3 cellular contexts compared by ENCODE assay signal in the genomic region with DNA sequence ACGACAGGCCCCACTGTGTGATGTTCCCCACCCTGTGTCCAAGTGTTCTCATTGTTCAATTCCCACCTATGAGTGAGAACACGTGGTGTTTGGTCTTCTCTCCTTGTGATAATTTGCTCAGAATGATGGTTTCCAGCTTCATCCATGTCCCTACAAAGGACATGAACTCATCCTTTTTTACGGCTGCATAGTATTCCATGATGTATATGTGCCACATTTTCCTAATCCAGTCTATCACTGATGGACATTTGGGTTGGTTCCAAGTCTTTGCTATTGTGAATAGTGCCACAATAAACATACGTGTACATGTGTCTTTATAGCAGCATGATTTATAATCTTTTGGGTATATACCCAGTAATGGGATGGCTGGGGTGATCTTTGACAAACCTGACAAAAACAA. TPM values are rescaled to one million over a fixed set of nuclear protein-coding genes. Genes with fewer than 3 reads are reported as not detected.
"Had no signal": no experiment of that assay in that cellular context is flagged by ENCODE, and none has a peak within 500 bp of the region (broad histone marks: within the 10 kb centered on the region; RNA-seq: fewer than 3 reads in every experiment).

No MANE protein-coding gene starts in this region.

RNA-seq across cellular contexts. Expression of a gene that starts 20.0 kb away (rescaled TPM):
- total RNA-seq: HepG2, HT-29 had no signal
- polyA plus RNA-seq: HepG2, IgD-negative memory B cell had no signal
